ENCODE assay signal across 1 cellular context in the genomic region with DNA sequence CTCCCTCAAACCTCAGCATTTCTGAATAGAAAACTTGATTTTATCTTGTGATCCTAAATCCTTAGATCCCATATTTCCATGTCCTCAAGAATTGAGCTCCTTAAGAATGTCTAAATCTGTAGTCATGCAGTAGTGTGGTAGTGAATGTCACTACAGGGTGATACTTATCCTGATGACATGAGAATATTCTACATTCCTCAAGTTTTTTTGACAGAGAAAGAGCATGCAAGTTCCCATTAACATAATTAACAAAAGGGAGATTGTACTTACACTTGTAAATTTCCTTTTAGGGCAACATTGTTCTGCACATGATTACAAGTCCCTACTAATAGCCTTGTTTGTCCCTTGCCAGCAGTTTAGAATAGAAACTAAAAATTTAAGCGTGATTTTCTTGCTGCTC.
TF ChIP-seq lines count a peak whose summit lies in the region.

No MANE protein-coding gene starts in this region.

TF ChIP-seq in GM23338, 12 proteins besides CTCF, POLR2A, EP300 and RAD21 (continued from another document):
- TF ChIP-seq, protein P1, sequence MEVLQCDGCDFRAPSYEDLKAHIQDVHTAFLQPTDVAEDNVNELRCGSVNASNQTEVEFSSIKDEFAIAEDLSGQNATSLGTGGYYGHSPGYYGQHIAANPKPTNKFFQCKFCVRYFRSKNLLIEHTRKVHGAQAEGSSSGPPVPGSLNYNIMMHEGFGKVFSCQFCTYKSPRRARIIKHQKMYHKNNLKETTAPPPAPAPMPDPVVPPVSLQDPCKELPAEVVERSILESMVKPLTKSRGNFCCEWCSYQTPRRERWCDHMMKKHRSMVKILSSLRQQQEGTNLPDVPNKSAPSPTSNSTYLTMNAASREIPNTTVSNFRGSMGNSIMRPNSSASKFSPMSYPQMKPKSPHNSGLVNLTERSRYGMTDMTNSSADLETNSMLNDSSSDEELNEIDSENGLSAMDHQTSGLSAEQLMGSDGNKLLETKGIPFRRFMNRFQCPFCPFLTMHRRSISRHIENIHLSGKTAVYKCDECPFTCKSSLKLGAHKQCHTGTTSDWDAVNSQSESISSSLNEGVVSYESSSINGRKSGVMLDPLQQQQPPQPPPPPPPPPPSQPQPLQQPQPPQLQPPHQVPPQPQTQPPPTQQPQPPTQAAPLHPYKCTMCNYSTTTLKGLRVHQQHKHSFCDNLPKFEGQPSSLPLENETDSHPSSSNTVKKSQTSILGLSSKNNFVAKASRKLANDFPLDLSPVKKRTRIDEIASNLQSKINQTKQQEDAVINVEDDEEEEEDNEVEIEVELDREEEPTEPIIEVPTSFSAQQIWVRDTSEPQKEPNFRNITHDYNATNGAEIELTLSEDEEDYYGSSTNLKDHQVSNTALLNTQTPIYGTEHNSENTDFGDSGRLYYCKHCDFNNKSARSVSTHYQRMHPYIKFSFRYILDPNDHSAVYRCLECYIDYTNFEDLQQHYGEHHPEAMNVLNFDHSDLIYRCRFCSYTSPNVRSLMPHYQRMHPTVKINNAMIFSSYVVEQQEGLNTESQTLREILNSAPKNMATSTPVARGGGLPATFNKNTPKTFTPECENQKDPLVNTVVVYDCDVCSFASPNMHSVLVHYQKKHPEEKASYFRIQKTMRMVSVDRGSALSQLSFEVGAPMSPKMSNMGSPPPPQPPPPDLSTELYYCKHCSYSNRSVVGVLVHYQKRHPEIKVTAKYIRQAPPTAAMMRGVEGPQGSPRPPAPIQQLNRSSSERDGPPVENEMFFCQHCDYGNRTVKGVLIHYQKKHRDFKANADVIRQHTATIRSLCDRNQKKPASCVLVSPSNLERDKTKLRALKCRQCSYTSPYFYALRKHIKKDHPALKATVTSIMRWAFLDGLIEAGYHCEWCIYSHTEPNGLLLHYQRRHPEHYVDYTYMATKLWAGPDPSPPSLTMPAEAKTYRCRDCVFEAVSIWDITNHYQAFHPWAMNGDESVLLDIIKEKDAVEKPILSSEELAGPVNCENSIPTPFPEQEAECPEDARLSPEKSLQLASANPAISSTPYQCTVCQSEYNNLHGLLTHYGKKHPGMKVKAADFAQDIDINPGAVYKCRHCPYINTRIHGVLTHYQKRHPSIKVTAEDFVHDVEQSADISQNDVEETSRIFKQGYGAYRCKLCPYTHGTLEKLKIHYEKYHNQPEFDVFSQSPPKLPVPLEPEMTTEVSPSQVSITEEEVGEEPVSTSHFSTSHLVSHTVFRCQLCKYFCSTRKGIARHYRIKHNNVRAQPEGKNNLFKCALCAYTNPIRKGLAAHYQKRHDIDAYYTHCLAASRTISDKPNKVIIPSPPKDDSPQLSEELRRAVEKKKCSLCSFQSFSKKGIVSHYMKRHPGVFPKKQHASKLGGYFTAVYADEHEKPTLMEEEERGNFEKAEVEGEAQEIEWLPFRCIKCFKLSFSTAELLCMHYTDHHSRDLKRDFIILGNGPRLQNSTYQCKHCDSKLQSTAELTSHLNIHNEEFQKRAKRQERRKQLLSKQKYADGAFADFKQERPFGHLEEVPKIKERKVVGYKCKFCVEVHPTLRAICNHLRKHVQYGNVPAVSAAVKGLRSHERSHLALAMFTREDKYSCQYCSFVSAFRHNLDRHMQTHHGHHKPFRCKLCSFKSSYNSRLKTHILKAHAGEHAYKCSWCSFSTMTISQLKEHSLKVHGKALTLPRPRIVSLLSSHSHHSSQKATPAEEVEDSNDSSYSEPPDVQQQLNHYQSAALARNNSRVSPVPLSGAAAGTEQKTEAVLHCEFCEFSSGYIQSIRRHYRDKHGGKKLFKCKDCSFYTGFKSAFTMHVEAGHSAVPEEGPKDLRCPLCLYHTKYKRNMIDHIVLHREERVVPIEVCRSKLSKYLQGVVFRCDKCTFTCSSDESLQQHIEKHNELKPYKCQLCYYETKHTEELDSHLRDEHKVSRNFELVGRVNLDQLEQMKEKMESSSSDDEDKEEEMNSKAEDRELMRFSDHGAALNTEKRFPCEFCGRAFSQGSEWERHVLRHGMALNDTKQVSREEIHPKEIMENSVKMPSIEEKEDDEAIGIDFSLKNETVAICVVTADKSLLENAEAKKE (CRISPR knock-in tag; IDR thresholded peaks at IDR 0.05) = no peak
- TF ChIP-seq, protein P2, sequence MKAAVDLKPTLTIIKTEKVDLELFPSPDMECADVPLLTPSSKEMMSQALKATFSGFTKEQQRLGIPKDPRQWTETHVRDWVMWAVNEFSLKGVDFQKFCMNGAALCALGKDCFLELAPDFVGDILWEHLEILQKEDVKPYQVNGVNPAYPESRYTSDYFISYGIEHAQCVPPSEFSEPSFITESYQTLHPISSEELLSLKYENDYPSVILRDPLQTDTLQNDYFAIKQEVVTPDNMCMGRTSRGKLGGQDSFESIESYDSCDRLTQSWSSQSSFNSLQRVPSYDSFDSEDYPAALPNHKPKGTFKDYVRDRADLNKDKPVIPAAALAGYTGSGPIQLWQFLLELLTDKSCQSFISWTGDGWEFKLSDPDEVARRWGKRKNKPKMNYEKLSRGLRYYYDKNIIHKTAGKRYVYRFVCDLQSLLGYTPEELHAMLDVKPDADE (IDR thresholded peaks at IDR 0.05) = no peak
- no peak for TF ChIP-seq JUNB (IDR thresholded peaks at IDR 0.05; ENCODE audit: unreplicated experiment)
- no peak for TF ChIP-seq EZH2phosphoT487 (IDR thresholded peaks at IDR 0.05; ENCODE audit: unreplicated experiment)
- no peak for TF ChIP-seq EZH2 (IDR thresholded peaks at IDR 0.05; ENCODE audit: low read depth, unreplicated experiment)
- TF ChIP-seq POLR2AphosphoS5 (IDR thresholded peaks at IDR 0.05; ENCODE audit: low read depth) = no peak
- TF ChIP-seq ZNF114 (CRISPR knock-in tag; IDR thresholded peaks at IDR 0.05) = no peak
